ENCODE assay signal across 14 cellular contexts in genomic region chr6:83199173-83199864, GRCh38. TPM values are rescaled to one million over a fixed set of nuclear protein-coding genes. Genes with fewer than 3 reads are reported as not detected.
DNase-seq lines count a peak whose midpoint lies in the region; ATAC-seq and TF ChIP-seq lines count a peak whose summit lies in the region.
"Had no signal": no experiment of that assay in that cellular context is flagged by ENCODE, and none has a peak within 500 bp of the region (broad histone marks: within the 10 kb centered on the region; RNA-seq: fewer than 3 reads in every experiment).

No MANE protein-coding gene starts in this region.

- H3K9me3 ChIP-seq in Caco-2: no peaks in the 10 kb centered on the region
- H3K9me3 ChIP-seq: BE2C had no signal

- no peaks in the 10 kb centered on the region for H3K9me3 Mint-ChIP-seq in Caco-2 (ENCODE audit: unreplicated experiment)

- no peak overlapping the region for H3K4me3 ChIP-seq in Caco-2 (ENCODE audit: low read depth, low read length)

- peaks cover 69% of the 10 kb centered on the region for H3K36me3 Mint-ChIP-seq in Caco-2 (ENCODE audit: insufficient read depth, unreplicated experiment)

- TF ChIP-seq POLR2A in GM18505 (IDR thresholded peaks at IDR 0.05; ENCODE audit: borderline replicate concordance, extremely low read depth, insufficient read depth, insufficient read length): no peak

- no peak for TF ChIP-seq CTCF in Caco-2 (IDR thresholded peaks at IDR 0.05; ENCODE audit: insufficient read depth in 1 of 2, low read depth in 1 of 2, low read length in 1 of 2, severe bottlenecking in 1 of 2, unreplicated experiment in 1 of 2)
- no peak for TF ChIP-seq CTCF in foreskin keratinocyte (conservative IDR thresholded peaks at IDR 0.05)

- H3K27me3 ChIP-seq in Caco-2 (replicated peaks; ENCODE audit: control insufficient read depth, insufficient read depth, low read length) (no peaks in the 10 kb centered on the region), foreskin keratinocyte (no peaks in the 10 kb centered on the region)
- H3K27me3 ChIP-seq: BE2C had no signal

- CTCF ChIA-PET in Caco-2 (lab: Charles Lee): no interaction called here

- ATAC-seq in GM19351 (IDR thresholded peaks at IDR 0.05; ENCODE audit: unreplicated experiment) (peak; percentile 75), HG03520 (IDR thresholded peaks at IDR 0.05; ENCODE audit: unreplicated experiment) (peak; percentile 46), foreskin keratinocyte (no peak), HG03457 (IDR thresholded peaks at IDR 0.05; ENCODE audit: unreplicated experiment) (no peak), GM21447 (IDR thresholded peaks at IDR 0.05; ENCODE audit: unreplicated experiment) (no peak), GM18505 (IDR thresholded peaks at IDR 0.05; ENCODE audit: unreplicated experiment) (no peak)

- no TSS peak for BruUV-seq in Caco-2 (replicated peaks; lab: Mats Ljungman, UMichigan)

- H3K27ac Mint-ChIP-seq in Caco-2 (ENCODE audit: unreplicated experiment): peak overlapping the region; percentile 10
- H3K27ac Mint-ChIP-seq: endodermal cell had no signal

- H3K27ac ChIP-seq in foreskin keratinocyte: peak overlapping the region; percentile 47
- H3K27ac ChIP-seq: parathyroid adenoma had no signal

- POLR2A ChIA-PET in Caco-2 (lab: Charles Lee): no interaction called here

- H3K4me1 ChIP-seq in Caco-2 (peaks cover 13% of the 10 kb centered on the region; the same call in 1 of the 2 replicates), foreskin keratinocyte (peaks cover 7% of the 10 kb centered on the region)
- H3K4me1 ChIP-seq: parathyroid adenoma had no signal

- peaks cover 28% of the 10 kb centered on the region for H3K4me1 Mint-ChIP-seq in Caco-2 (ENCODE audit: low read depth, unreplicated experiment)

- H3K4me3 Mint-ChIP-seq in Caco-2 (ENCODE audit: unreplicated experiment): no peak overlapping the region
- H3K4me3 Mint-ChIP-seq: endodermal cell had no signal

- H3K27me3 Mint-ChIP-seq in Caco-2 (ENCODE audit: insufficient read depth, unreplicated experiment): no peaks in the 10 kb centered on the region

- intact Hi-C loops in Caco-2 (cut with micrococcal nuclease; ENCODE audit: unreplicated experiment): loop anchor here (10.0 kb wide), 1 partner anchor 315 kb away; the partner anchor contains the start of gene PRSS35

- no peak for DNase-seq in Caco-2
- no peak for DNase-seq in foreskin keratinocyte
- no peak for DNase-seq in NCI-H2227 treated with DMSO at 0.1 percent for 48 hours (lab: John Stamatoyannopoulos, UW)
- DNase-seq: activated CD8-positive, alpha-beta memory T cell treated with anti-CD3 and anti-CD28 coated beads, Interleukin-2, amount 50 U/mL, for 4 hours; BE2C; endodermal cell; GDM1; RPMI8226 had no signal

- H3K36me3 ChIP-seq in Caco-2 (ENCODE audit: control insufficient read depth, insufficient read depth, low read length): no peaks in the 10 kb centered on the region; the same call in 1 of the 2 replicates

RNA-seq across cellular contexts. Expression of gene RWDD2A, which starts 6.2 kb away (rescaled TPM):
- total RNA-seq in Caco-2 (2022): 3.5 and 3.6 TPM in 2 replicates
- 1.1 TPM in 2 replicates for total RNA-seq in foreskin keratinocyte
- 0.91 and 0.94 TPM in 2 replicates for polyA plus RNA-seq in foreskin keratinocyte

RNA-seq across cellular contexts. Expression of gene PGM3, which starts 6.3 kb away (rescaled TPM):
- 96.4 and 97.0 TPM in 2 replicates for total RNA-seq in Caco-2 (2022)
- total RNA-seq in foreskin keratinocyte: 32.3 and 40.6 TPM in 2 replicates
- polyA plus RNA-seq in foreskin keratinocyte: 17.5 and 18.7 TPM in 2 replicates

Comparison
In these comparisons a context has a peak if more than half of its experiments do, and no peak if none do; other contexts are left out.
1. ATAC-seq: peak in GM19351 (single experiment) and HG03520 (single experiment); none in foreskin keratinocyte (single experiment), HG03457 (single experiment), GM21447 (single experiment) and GM18505 (single experiment).